Comparison of ENCODE assay signal across 1 cellular context in the genomic region with DNA sequence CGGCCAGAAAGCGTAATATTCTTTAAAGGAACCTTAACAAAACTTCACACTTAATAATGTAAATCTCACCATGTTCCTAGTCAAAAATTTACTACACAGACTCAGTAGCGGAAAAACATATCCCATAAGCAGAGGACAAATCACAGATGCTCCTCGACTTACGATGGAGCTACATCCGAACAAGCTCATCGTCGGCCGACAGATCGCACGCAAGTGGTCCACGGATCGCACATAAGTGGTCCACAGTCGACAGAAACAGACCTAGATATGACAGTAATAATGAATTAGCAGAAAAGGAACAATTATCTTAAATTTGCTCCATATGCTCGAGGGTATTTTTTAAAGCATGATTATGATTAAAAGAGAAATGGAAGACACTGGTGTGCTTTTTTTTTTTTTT.
TF ChIP-seq lines count a peak whose summit lies in the region.

No MANE protein-coding gene starts in this region.

TF ChIP-seq in H1, 55 proteins besides CTCF, POLR2A, EP300 and RAD21:
- TF ChIP-seq CHD1 (IDR thresholded peaks at IDR 0.05; ENCODE audit: low read depth, low read length) (no peak), HDAC6 (IDR thresholded peaks at IDR 0.05; ENCODE audit: low read depth, low read length) (no peak), HDAC2 (IDR thresholded peaks at IDR 0.05; ENCODE audit: borderline replicate concordance in 1 of 2, low read depth in 2 of 2, low read length in 2 of 2) (no peak), NRF1 (IDR thresholded peaks at IDR 0.05; ENCODE audit: low read depth, low read length) (no peak), SP2 (IDR thresholded peaks at IDR 0.05; ENCODE audit: low read length) (no peak), JUND (IDR thresholded peaks at IDR 0.05; ENCODE audit: low read length) (no peak), SRF (IDR thresholded peaks at IDR 0.05; ENCODE audit: low read depth, low read length) (no peak), SIRT6 (IDR thresholded peaks at IDR 0.05; ENCODE audit: low read length) (no peak), POU5F1 (IDR thresholded peaks at IDR 0.05; ENCODE audit: low read depth, low read length) (no peak), FOSL1 (IDR thresholded peaks at IDR 0.05; ENCODE audit: insufficient read depth, low read depth, low read length) (no peak), TEAD4 (IDR thresholded peaks at IDR 0.05; ENCODE audit: low read depth, low read length) (no peak), EGR1 (IDR thresholded peaks at IDR 0.05; ENCODE audit: borderline replicate concordance, low read depth, low read length) (no peak), SP4 (IDR thresholded peaks at IDR 0.05; ENCODE audit: low read length) (no peak), CTBP2 (IDR thresholded peaks at IDR 0.05; ENCODE audit: borderline replicate concordance, insufficient read depth, insufficient read length, low read length) (no peak), EZH2 (IDR thresholded peaks at IDR 0.05; ENCODE audit: low read depth, low read length, severe bottlenecking) (no peak)
- TF ChIP-seq, protein P1, sequence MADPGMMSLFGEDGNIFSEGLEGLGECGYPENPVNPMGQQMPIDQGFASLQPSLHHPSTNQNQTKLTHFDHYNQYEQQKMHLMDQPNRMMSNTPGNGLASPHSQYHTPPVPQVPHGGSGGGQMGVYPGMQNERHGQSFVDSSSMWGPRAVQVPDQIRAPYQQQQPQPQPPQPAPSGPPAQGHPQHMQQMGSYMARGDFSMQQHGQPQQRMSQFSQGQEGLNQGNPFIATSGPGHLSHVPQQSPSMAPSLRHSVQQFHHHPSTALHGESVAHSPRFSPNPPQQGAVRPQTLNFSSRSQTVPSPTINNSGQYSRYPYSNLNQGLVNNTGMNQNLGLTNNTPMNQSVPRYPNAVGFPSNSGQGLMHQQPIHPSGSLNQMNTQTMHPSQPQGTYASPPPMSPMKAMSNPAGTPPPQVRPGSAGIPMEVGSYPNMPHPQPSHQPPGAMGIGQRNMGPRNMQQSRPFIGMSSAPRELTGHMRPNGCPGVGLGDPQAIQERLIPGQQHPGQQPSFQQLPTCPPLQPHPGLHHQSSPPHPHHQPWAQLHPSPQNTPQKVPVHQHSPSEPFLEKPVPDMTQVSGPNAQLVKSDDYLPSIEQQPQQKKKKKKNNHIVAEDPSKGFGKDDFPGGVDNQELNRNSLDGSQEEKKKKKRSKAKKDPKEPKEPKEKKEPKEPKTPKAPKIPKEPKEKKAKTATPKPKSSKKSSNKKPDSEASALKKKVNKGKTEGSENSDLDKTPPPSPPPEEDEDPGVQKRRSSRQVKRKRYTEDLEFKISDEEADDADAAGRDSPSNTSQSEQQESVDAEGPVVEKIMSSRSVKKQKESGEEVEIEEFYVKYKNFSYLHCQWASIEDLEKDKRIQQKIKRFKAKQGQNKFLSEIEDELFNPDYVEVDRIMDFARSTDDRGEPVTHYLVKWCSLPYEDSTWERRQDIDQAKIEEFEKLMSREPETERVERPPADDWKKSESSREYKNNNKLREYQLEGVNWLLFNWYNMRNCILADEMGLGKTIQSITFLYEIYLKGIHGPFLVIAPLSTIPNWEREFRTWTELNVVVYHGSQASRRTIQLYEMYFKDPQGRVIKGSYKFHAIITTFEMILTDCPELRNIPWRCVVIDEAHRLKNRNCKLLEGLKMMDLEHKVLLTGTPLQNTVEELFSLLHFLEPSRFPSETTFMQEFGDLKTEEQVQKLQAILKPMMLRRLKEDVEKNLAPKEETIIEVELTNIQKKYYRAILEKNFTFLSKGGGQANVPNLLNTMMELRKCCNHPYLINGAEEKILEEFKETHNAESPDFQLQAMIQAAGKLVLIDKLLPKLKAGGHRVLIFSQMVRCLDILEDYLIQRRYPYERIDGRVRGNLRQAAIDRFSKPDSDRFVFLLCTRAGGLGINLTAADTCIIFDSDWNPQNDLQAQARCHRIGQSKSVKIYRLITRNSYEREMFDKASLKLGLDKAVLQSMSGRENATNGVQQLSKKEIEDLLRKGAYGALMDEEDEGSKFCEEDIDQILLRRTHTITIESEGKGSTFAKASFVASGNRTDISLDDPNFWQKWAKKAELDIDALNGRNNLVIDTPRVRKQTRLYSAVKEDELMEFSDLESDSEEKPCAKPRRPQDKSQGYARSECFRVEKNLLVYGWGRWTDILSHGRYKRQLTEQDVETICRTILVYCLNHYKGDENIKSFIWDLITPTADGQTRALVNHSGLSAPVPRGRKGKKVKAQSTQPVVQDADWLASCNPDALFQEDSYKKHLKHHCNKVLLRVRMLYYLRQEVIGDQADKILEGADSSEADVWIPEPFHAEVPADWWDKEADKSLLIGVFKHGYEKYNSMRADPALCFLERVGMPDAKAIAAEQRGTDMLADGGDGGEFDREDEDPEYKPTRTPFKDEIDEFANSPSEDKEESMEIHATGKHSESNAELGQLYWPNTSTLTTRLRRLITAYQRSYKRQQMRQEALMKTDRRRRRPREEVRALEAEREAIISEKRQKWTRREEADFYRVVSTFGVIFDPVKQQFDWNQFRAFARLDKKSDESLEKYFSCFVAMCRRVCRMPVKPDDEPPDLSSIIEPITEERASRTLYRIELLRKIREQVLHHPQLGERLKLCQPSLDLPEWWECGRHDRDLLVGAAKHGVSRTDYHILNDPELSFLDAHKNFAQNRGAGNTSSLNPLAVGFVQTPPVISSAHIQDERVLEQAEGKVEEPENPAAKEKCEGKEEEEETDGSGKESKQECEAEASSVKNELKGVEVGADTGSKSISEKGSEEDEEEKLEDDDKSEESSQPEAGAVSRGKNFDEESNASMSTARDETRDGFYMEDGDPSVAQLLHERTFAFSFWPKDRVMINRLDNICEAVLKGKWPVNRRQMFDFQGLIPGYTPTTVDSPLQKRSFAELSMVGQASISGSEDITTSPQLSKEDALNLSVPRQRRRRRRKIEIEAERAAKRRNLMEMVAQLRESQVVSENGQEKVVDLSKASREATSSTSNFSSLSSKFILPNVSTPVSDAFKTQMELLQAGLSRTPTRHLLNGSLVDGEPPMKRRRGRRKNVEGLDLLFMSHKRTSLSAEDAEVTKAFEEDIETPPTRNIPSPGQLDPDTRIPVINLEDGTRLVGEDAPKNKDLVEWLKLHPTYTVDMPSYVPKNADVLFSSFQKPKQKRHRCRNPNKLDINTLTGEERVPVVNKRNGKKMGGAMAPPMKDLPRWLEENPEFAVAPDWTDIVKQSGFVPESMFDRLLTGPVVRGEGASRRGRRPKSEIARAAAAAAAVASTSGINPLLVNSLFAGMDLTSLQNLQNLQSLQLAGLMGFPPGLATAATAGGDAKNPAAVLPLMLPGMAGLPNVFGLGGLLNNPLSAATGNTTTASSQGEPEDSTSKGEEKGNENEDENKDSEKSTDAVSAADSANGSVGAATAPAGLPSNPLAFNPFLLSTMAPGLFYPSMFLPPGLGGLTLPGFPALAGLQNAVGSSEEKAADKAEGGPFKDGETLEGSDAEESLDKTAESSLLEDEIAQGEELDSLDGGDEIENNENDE (IDR thresholded peaks at IDR 0.05; ENCODE audit: insufficient replicate concordance, low read length) = no peak
- TF ChIP-seq, protein P2, sequence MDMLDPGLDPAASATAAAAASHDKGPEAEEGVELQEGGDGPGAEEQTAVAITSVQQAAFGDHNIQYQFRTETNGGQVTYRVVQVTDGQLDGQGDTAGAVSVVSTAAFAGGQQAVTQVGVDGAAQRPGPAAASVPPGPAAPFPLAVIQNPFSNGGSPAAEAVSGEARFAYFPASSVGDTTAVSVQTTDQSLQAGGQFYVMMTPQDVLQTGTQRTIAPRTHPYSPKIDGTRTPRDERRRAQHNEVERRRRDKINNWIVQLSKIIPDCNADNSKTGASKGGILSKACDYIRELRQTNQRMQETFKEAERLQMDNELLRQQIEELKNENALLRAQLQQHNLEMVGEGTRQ (IDR thresholded peaks at IDR 0.05; ENCODE audit: low read length) = no peak
